In the genomic region with DNA sequence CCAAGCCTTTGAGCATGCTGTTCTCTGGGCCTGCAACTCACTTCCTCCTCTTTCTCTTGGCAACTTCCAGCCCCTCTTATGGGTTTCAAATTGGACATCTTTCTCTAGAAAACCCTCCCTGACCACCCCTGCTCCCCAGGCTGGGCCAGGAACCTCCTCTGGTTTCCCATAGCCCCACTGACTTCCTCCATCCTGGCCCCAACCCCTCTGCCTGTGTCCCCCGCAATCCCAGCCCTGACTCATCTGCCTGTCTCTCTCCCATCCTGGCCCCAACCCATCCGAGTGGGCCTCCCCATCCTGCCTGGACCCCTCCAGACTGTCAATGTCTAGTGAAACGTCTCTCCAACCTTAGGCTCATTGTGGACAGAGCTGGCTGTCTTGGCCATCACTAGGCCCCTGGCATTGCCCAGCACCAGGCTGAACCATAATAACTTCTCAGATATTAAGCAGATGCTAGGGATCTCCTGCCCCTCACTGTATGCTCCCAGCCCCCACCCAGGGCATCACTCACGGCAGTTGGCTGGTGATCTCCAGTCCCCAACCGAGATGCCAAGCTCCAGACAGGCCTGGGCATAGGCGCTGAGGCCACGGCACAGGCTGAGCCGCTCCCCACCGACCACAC, we compare ENCODE assay signal across 14 cellular contexts. TPM values are rescaled to one million over a fixed set of nuclear protein-coding genes. Genes with fewer than 3 reads are reported as not detected.
"Had no signal": no experiment of that assay in that cellular context is flagged by ENCODE, and none has a peak within 500 bp of the region (broad histone marks: within the 10 kb centered on the region; RNA-seq: fewer than 3 reads in every experiment).

No MANE protein-coding gene starts in this region.

- H3K27ac Mint-ChIP-seq: activated CD4-positive, alpha-beta T cell treated with anti-CD3 and anti-CD28 coated beads, Interleukin-2, amount 10 ng/mL, durations not matched to agents 24 days and 14 days; activated naive CD4-positive, alpha-beta T cell treated with anti-CD3 and anti-CD28 coated beads for 36 hours; activated T-helper 2 cell treated with anti-CD3 and anti-CD28 coated beads, Interferon-gamma antibody, Interleukin-2, Interleukin-4, amounts not matched to agents 10 μg/mL and 5 μg/mL and 100 μg/mL, durations not matched to agents 14 hours and 24 hours and 36 hours had no signal

- H3K4me3 Mint-ChIP-seq: activated CD4-positive, alpha-beta T cell treated with anti-CD3 and anti-CD28 coated beads, Interleukin-2, amount 10 ng/mL, durations not matched to agents 24 days and 14 days; activated naive CD4-positive, alpha-beta T cell treated with anti-CD3 and anti-CD28 coated beads for 36 hours had no signal

- H3K9me3 Mint-ChIP-seq: activated CD4-positive, alpha-beta T cell treated with anti-CD3 and anti-CD28 coated beads, Interleukin-2, amount 10 ng/mL, durations not matched to agents 24 days and 14 days; activated naive CD4-positive, alpha-beta T cell treated with anti-CD3 and anti-CD28 coated beads for 36 hours; activated T-helper 2 cell treated with anti-CD3 and anti-CD28 coated beads, Interferon-gamma antibody, Interleukin-2, Interleukin-4, amounts not matched to agents 10 μg/mL and 5 μg/mL and 100 μg/mL, durations not matched to agents 14 hours and 24 hours and 36 hours had no signal

- H3K4me3 ChIP-seq: cardiac muscle cell, pancreas, sigmoid colon, tibial nerve had no signal

- H3K9me3 ChIP-seq: pancreas, sigmoid colon, SK-N-SH had no signal

- H3K27me3 ChIP-seq: cardiac muscle cell, pancreas had no signal

- H3K36me3 ChIP-seq: cardiac muscle cell, pancreas, sigmoid colon, tibial nerve had no signal

- H3K27me3 Mint-ChIP-seq: activated CD4-positive, alpha-beta T cell treated with anti-CD3 and anti-CD28 coated beads, Interleukin-2, amount 10 ng/mL, durations not matched to agents 24 days and 14 days had no signal

- DNase-seq: activated CD4-positive, alpha-beta T cell treated with anti-CD3 and anti-CD28 coated beads, Interleukin-2, amount 10 ng/mL, durations not matched to agents 24 days and 14 days; activated CD4-positive, CD25-positive, alpha-beta regulatory T cell; activated naive CD4-positive, alpha-beta T cell treated with anti-CD3 and anti-CD28 coated beads for 36 hours; foreskin keratinocyte; glutamatergic neuron; pancreas; sigmoid colon; SK-N-SH; stimulated activated CD4-positive, alpha-beta T cell treated with anti-CD3 and anti-CD28 coated beads, Interleukin-1b, Interleukin-23, amount 100 ng/mL, for 48 hours; T-helper 2 cell had no signal

- H3K4me1 ChIP-seq: foreskin keratinocyte, pancreas, sigmoid colon, tibial nerve had no signal

- ATAC-seq: foreskin keratinocyte had no signal

- H3K27ac ChIP-seq: cardiac muscle cell, foreskin keratinocyte, pancreas, sigmoid colon, tibial nerve had no signal

- H3K4me1 Mint-ChIP-seq: activated CD4-positive, alpha-beta T cell treated with anti-CD3 and anti-CD28 coated beads, Interleukin-2, amount 10 ng/mL, durations not matched to agents 24 days and 14 days had no signal

RNA-seq across cellular contexts. Expression of a gene that starts 16.8 kb away (rescaled TPM):
- total RNA-seq: endothelial cell of umbilical vein had no signal
- polyA plus RNA-seq: cardiac muscle cell had no signal
